In the genomic region with DNA sequence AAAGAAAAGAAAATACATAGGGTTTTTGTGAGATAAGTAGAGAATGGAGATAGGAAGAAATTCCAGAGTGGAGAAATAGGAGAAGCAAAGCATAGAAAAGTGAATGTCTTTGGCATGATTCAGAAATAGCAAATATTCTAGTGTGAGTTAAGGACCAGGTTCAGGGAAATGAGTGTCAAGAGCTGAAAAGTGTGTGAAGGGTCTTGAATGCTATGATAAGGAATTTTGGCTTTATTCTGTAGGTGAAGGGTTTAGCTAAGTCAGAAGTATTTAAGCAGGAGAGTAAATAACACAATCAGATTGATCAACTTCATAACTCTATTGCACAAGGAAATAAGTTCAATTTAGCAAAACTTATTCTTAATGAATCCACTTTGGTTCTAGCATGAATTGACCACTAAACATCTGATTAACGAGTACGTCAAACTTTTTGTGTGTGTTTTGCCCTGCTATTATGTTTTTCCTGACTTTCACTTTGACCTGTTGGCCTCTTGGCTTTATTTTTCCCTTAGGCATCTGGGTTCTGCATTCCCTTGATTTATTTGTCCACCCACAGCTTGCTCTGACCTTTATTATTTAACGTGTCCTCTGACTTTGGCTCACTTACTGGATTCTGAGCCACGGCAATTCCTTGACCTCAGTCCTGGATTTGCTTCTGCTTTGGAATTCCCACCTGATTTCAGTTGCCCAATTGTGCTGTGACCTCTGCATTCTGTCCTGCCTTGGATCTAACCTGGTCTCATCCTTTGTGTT, we compare ENCODE assay signal across 16 cellular contexts. TPM values are rescaled to one million over a fixed set of nuclear protein-coding genes. Genes with fewer than 3 reads are reported as not detected.
DNase-seq lines count a peak whose midpoint lies in the region; ATAC-seq, FAIRE-seq and TF ChIP-seq lines count a peak whose summit lies in the region.
"Had no signal": no experiment of that assay in that cellular context is flagged by ENCODE, and none has a peak within 500 bp of the region (broad histone marks: within the 10 kb centered on the region; RNA-seq: fewer than 3 reads in every experiment).

No MANE protein-coding gene starts in this region.

- H3K4me3 ChIP-seq in A549 (peak overlapping the region; percentile 35), MM.1S (ENCODE audit: low read length) (peak overlapping the region; percentile 53), fibroblast of mammary gland (ENCODE audit: control insufficient read depth, low read depth, low read length) (no peak overlapping the region), parathyroid adenoma (ENCODE audit: low read depth, low read length) (no peak overlapping the region), prostate gland (no peak overlapping the region)
- H3K4me3 ChIP-seq: esophagus squamous epithelium, HAP-1, thyroid gland had no signal

- H3K9ac ChIP-seq in MM.1S (ENCODE audit: low read length) = peak overlapping the region; percentile 6; the same call in 1 of the 2 replicates
- H3K9ac ChIP-seq in parathyroid adenoma = no peak overlapping the region

- no peak for TF ChIP-seq POLR2A in A549 (IDR thresholded peaks at IDR 0.05; ENCODE audit: low read length)
- TF ChIP-seq POLR2A in prostate gland (IDR thresholded peaks at IDR 0.05) = no peak

- H3K79me2 ChIP-seq in MM.1S (ENCODE audit: low read length) = no peaks in the 10 kb centered on the region
- no peaks in the 10 kb centered on the region for H3K79me2 ChIP-seq in parathyroid adenoma

- H3K4me1 ChIP-seq in A549 (no peaks in the 10 kb centered on the region), MM.1S (ENCODE audit: low read length) (peaks cover 8% of the 10 kb centered on the region; the same call in 1 of the 2 replicates), parathyroid adenoma (no peaks in the 10 kb centered on the region), prostate gland (replicated peaks) (no peaks in the 10 kb centered on the region)
- H3K4me1 ChIP-seq: HAP-1, thyroid gland had no signal

- no peaks in the 10 kb centered on the region for H4K20me1 ChIP-seq in MM.1S (ENCODE audit: insufficient read depth, low read length)

- no peaks in the 10 kb centered on the region for H3F3A ChIP-seq in MM.1S (ENCODE audit: insufficient read depth, low read length)

- DNase-seq in A549 (ENCODE audit: low read depth in 1 of 2, low spot score in 1 of 2) = no peak
- no peak for DNase-seq in MM.1S
- DNase-seq in fibroblast of mammary gland (ENCODE audit: low read depth) = peak; percentile 2
- DNase-seq in prostate gland (ENCODE audit: low spot score) = no peak
- DNase-seq in NCI-H2081 treated with DMSO at 0.1 percent for 48 hours (lab: John Stamatoyannopoulos, UW) = no peak
- DNase-seq: esophagus squamous epithelium, NCI-H2107, T-helper 17 cell had no signal

- H3K9me2 ChIP-seq in MM.1S (replicated peaks; ENCODE audit: insufficient read depth, low read length) = no peaks in the 10 kb centered on the region

- peak overlapping the region; percentile 94 for H2AFZ ChIP-seq in MM.1S (ENCODE audit: low read length)
- peak overlapping the region; percentile 59 for H2AFZ ChIP-seq in parathyroid adenoma

- peaks cover 6% of the 10 kb centered on the region; the same call in 2 of the 3 replicates for H3K9me3 ChIP-seq in A549
- no peaks in the 10 kb centered on the region for H3K9me3 ChIP-seq in MM.1S (replicated peaks; ENCODE audit: insufficient read depth, low read length)
- H3K9me3 ChIP-seq in parathyroid adenoma (ENCODE audit: control insufficient read depth, low read length) = no peaks in the 10 kb centered on the region
- no peaks in the 10 kb centered on the region for H3K9me3 ChIP-seq in prostate gland
- H3K9me3 ChIP-seq: esophagus squamous epithelium, HAP-1, thyroid gland had no signal

- WGBS in A549 (ENCODE audit: missing lambda C conversion rate) = 78% methylated on average over 4 of the region's 4 CpGs
- WGBS in prostate gland = 86% methylated on average over 4 of the region's 4 CpGs

- no peak for FAIRE-seq in A549 (lab: Jason Lieb, UNC)

- CTCF ChIA-PET in A549 (lab: Yijun Ruan, JAX) = interaction anchor here (1.1 to 3.2 kb wide), 11 partner anchors 9 to 281 kb away, joined by 3 to 19 read pairs (median 5); a partner anchor contains a TSS

- H3K4me2 ChIP-seq in A549 (peak overlapping the region; percentile 69), MM.1S (ENCODE audit: low read depth, low read length) (peak overlapping the region; percentile 68), parathyroid adenoma (ENCODE audit: low read length) (no peak overlapping the region)

- TF ChIP-seq CTCF in A549 (IDR thresholded peaks at IDR 0.05) = no peak
- TF ChIP-seq CTCF in MM.1S (IDR thresholded peaks at IDR 0.05; ENCODE audit: low read length) = no peak
- no peak for TF ChIP-seq CTCF in fibroblast of mammary gland (conservative IDR thresholded peaks at IDR 0.05; ENCODE audit: control insufficient read depth, insufficient read depth, low read depth, low read length)
- no peak for TF ChIP-seq CTCF in parathyroid adenoma (IDR thresholded peaks at IDR 0.05)
- no peak for TF ChIP-seq CTCF in prostate gland (IDR thresholded peaks at IDR 0.05)

- H3K27ac ChIP-seq in A549 (peak overlapping the region in 1 of 2 experiments; percentile 72; a peak in 3 of 6 replicates), MM.1S (ENCODE audit: low read length) (no peak overlapping the region), parathyroid adenoma (no peak overlapping the region), prostate gland (no peak overlapping the region)
- H3K27ac ChIP-seq: esophagus squamous epithelium, thyroid gland had no signal

- TF ChIP-seq RAD21 in A549 (conservative IDR thresholded peaks at IDR 0.05 in 1 of 2, IDR thresholded peaks at IDR 0.05 in 1 of 2) = no peak

- ATAC-seq in A549 = no peak
- no peak for ATAC-seq in GM21447 (IDR thresholded peaks at IDR 0.05; ENCODE audit: unreplicated experiment)
- no peak for ATAC-seq in GM19463 (IDR thresholded peaks at IDR 0.05; ENCODE audit: unreplicated experiment)

- H3K36me3 ChIP-seq in MM.1S (replicated peaks; ENCODE audit: insufficient read depth, low read length) (no peaks in the 10 kb centered on the region), parathyroid adenoma (ENCODE audit: control insufficient read depth, insufficient read depth, low read length) (no peaks in the 10 kb centered on the region), prostate gland (no peaks in the 10 kb centered on the region)
- H3K36me3 ChIP-seq: esophagus squamous epithelium, HAP-1, thyroid gland had no signal

- intact Hi-C loops in prostate gland (cut with DNase I) = no loop called here

- no peak for TF ChIP-seq EP300 in A549 (IDR thresholded peaks at IDR 0.05)

- H3K27me3 ChIP-seq in MM.1S (replicated peaks; ENCODE audit: insufficient read depth, low read length) (peaks cover 6% of the 10 kb centered on the region; the same call in 1 of the 2 replicates), parathyroid adenoma (ENCODE audit: control insufficient read depth, insufficient read depth, low read length) (no peaks in the 10 kb centered on the region), prostate gland (replicated peaks; ENCODE audit: insufficient read depth) (no peaks in the 10 kb centered on the region)
- H3K27me3 ChIP-seq: thyroid gland had no signal

- POLR2A ChIA-PET in A549 (lab: Yijun Ruan, JAX) = interaction anchor here (1.0 to 1.6 kb wide), 2 partner anchors 11 to 12 kb away, joined by 3 to 5 read pairs; a partner anchor contains a TSS

TF ChIP-seq in A549, 52 proteins besides CTCF, POLR2A, EP300 and RAD21:
- TF ChIP-seq HOXA7 (CRISPR knock-in tag; IDR thresholded peaks at IDR 0.05) (no peak), HOXB13 (CRISPR knock-in tag; IDR thresholded peaks at IDR 0.05; ENCODE audit: low read depth) (no peak), RCOR1 (IDR thresholded peaks at IDR 0.05; ENCODE audit: low read depth, low read length) (no peak), NR3C1 (IDR thresholded peaks at IDR 0.05) (no peak)
- TF ChIP-seq, protein P1, sequence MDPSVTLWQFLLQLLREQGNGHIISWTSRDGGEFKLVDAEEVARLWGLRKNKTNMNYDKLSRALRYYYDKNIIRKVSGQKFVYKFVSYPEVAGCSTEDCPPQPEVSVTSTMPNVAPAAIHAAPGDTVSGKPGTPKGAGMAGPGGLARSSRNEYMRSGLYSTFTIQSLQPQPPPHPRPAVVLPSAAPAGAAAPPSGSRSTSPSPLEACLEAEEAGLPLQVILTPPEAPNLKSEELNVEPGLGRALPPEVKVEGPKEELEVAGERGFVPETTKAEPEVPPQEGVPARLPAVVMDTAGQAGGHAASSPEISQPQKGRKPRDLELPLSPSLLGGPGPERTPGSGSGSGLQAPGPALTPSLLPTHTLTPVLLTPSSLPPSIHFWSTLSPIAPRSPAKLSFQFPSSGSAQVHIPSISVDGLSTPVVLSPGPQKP (IDR thresholded peaks at IDR 0.05; ENCODE audit: low read depth, low read length) = no peak

RNA-seq across cellular contexts. Expression of a gene that starts 11.9 kb away (rescaled TPM):
- polyA plus RNA-seq in A549 (2011; rRNA removed) = 31.3 and 34.6 TPM in 2 replicates
- 22.6 and 26.0 TPM in 2 replicates for polyA plus RNA-seq in A549 (2012; cell fraction: cytosol; rRNA removed)
- polyA plus RNA-seq in A549 (2012; cell fraction: nucleus; rRNA removed) = 17.9 and 30.3 TPM in 2 replicates
- 27.5 to 31.4 TPM (median 29.1 TPM) in 3 replicates for polyA plus RNA-seq in A549 (2017; fragmentation: RNase III; extraction: RNeasy Plus Mini Kit Qiagen cat#74134 plus additional on column Dnase treatment)
- 10.5 and 12.5 TPM in 2 replicates for polyA minus RNA-seq in A549 (2011; rRNA and poly(A)+ RNA removed)
- 10 to 100 TPM; 17.7 to 33.5 TPM for total RNA-seq in prostate gland

RNA-seq across cellular contexts. Expression of a gene that starts 41.2 kb away (rescaled TPM):
- polyA plus RNA-seq in A549 (2011; rRNA removed) = not detected in 2 replicates
- polyA plus RNA-seq in A549 (2012; cell fraction: cytosol; rRNA removed) = not detected in 2 replicates
- polyA plus RNA-seq in A549 (2012; cell fraction: nucleus; rRNA removed) = not detected in 2 replicates
- not detected in 3 replicates for polyA plus RNA-seq in A549 (2017; fragmentation: RNase III; extraction: RNeasy Plus Mini Kit Qiagen cat#74134 plus additional on column Dnase treatment)
- not detected in 2 replicates for polyA minus RNA-seq in A549 (2011; rRNA and poly(A)+ RNA removed)
- 10 to 100 TPM; 12.3 to 14.7 TPM for total RNA-seq in prostate gland
- total RNA-seq: A172; CD4-positive, CD25-positive, alpha-beta regulatory T cell; renal cortical epithelial cell; T-helper 17 cell had no signal
- polyA plus RNA-seq: CD4-positive, CD25-positive, alpha-beta regulatory T cell had no signal

Comparison
In these comparisons a context has a peak if more than half of its experiments do, and no peak if none do; other contexts are left out.
1. H3K4me3 ChIP-seq: peak in A549 (single experiment) and MM.1S (single experiment); none in fibroblast of mammary gland (single experiment), parathyroid adenoma (single experiment) and prostate gland (0 of 2).